In the genomic region with DNA sequence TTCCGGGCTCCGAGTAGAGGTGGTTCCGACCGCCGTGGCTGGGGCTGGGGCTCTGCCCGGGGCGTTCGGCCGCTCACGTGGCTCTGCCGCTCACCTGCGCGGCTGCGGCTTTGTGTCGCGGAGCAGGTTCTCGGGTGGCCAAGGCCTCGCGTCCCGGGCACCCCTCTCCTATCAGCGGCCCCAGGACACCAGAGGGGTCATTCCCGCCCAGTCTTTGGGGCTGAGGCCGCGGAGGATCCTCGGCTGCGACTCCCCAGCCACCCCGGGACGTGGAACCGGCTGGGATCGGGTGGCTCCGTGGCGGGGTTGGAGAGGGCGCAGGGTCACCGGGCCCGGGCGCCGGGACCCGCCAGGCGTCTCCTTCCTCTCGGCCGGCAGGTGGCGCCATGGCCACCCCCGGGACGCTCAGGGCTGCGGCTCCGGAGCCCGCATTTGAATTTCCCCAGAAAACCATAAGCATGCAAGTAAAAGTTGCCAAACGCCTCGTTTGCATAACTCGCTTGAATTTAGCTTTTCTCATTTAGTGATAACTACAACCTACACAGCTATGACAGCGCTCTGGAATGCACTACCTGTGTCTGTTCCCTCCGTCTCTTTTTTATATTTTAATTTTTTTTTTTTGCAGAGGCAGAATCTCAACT, we compare ENCODE assay signal across 8 cellular contexts. TPM values are rescaled to one million over a fixed set of nuclear protein-coding genes. Genes with fewer than 3 reads are reported as not detected.
A peak's percentile ranks its signal among the peaks of the same experiment; 100 is the strongest.
DNase-seq lines count a peak whose midpoint lies in the region; ATAC-seq, FAIRE-seq and TF ChIP-seq lines count a peak whose summit lies in the region.

No MANE protein-coding gene starts in this region.

- H3K27ac ChIP-seq in RWPE2 (ENCODE audit: poor library complexity, severe bottlenecking) (no peak overlapping the region), pancreas (peak overlapping the region in 2 of 4 donors; percentile 70 to 71), thymus (ENCODE audit: low read depth) (no peak overlapping the region)

- no peaks in the 10 kb centered on the region for H3K9me3 ChIP-seq in RWPE2 (ENCODE audit: severe bottlenecking)
- no peaks in the 10 kb centered on the region for H3K9me3 ChIP-seq in pancreas
- H3K9me3 ChIP-seq in thymus (ENCODE audit: control insufficient read depth) = no peaks in the 10 kb centered on the region

- FAIRE-seq in pancreas (lab: Jason Lieb, UNC) = no peak

- intact Hi-C loops in head of caudate nucleus (cut with DNase I) (no loop called here), pancreas (cut with DNase I) (no loop called here)

- TF ChIP-seq CTCF in RWPE2 (IDR thresholded peaks at IDR 0.05; ENCODE audit: poor library complexity, severe bottlenecking) = peak; percentile 93
- peak; percentile 93 to 97 (median 96) for TF ChIP-seq CTCF in pancreas (IDR thresholded peaks at IDR 0.05)

- H3K4me3 ChIP-seq in RWPE2 (ENCODE audit: severe bottlenecking) = peak overlapping the region; percentile 39
- peak overlapping the region; percentile 37 to 67 (median 56) for H3K4me3 ChIP-seq in pancreas
- peak overlapping the region; percentile 36 for H3K4me3 ChIP-seq in thymus (ENCODE audit: low read length)

- peak; percentile 26 for DNase-seq in GDM1 (lab: John Stamatoyannopoulos, UW)
- DNase-seq in RWPE2 (ENCODE audit: low spot score) = no peak
- DNase-seq in activated naive CD4-positive, alpha-beta T cell treated with anti-CD3 and anti-CD28 coated beads, Interleukin-2, amount 50 U/mL, for 16 hours = peak; percentile 72
- peak; percentile 20 to 88 (median 72) for DNase-seq in head of caudate nucleus
- peak; percentile 53 to 92 (median 74) for DNase-seq in pancreas

- WGBS in pancreas, 2 donors = 1 to 2% methylated on average over 47 to 52 of the region's 52 CpGs
- 3% methylated on average over 52 of the region's 52 CpGs for WGBS in thymus

- ATAC-seq in HG03097 (IDR thresholded peaks at IDR 0.05; ENCODE audit: low FRiP score, unreplicated experiment) (peak; percentile 70), RWPE2 (ENCODE audit: low read depth) (peak; percentile 92), pancreas (peak; percentile 93 to 98 (median 96)), HG03378 (IDR thresholded peaks at IDR 0.05; ENCODE audit: unreplicated experiment) (no peak)

- H3K36me3 ChIP-seq in RWPE2 (ENCODE audit: low read depth) = no peaks in the 10 kb centered on the region
- H3K36me3 ChIP-seq in pancreas = no peaks in the 10 kb centered on the region
- H3K36me3 ChIP-seq in thymus (ENCODE audit: control insufficient read depth, insufficient read depth) = no peaks in the 10 kb centered on the region

- H3K27me3 ChIP-seq in RWPE2 (ENCODE audit: insufficient read depth, poor library complexity, severe bottlenecking) (peaks cover 13% of the 10 kb centered on the region), pancreas (no peaks in the 10 kb centered on the region), thymus (ENCODE audit: control insufficient read depth, insufficient read depth) (peaks cover 28% of the 10 kb centered on the region)

- no peaks in the 10 kb centered on the region for H3K4me1 ChIP-seq in RWPE2 (ENCODE audit: insufficient read depth, poor library complexity, severe bottlenecking)
- H3K4me1 ChIP-seq in pancreas = peaks cover 0 to 5% (median 0%) of the 10 kb centered on the region in 3 donors
- H3K4me1 ChIP-seq in thymus (ENCODE audit: control insufficient read depth, insufficient read depth, low read length) = no peaks in the 10 kb centered on the region

RNA-seq across cellular contexts. Expression of a gene that starts 1.2 kb away (rescaled TPM):
- 1 to 10 TPM in 2 of 6 donors, under 1 TPM in 4; 0.37 to 1.2 (median 0.64) TPM for total RNA-seq in pancreas
- polyA plus RNA-seq in pancreas (1 to 10 TPM in 1 of 2 donors, under 1 TPM in 1; 0.87 to 3.5 TPM), thymus (0.41 TPM)

RNA-seq across cellular contexts. Expression of a gene that starts 42.2 kb away (rescaled TPM):
- total RNA-seq in pancreas = 10 to 100 TPM; 10.4 to 16.0 (median 13.3) TPM
- polyA plus RNA-seq in pancreas = 10 to 100 TPM; 11.6 to 22.9 TPM
- polyA plus RNA-seq in thymus = 19.7 TPM
